In genomic region chr19:34590228-34590627, GRCh38 we compare ENCODE assay signal across 28 cellular contexts.
"Had no signal": no experiment of that assay in that cellular context is flagged by ENCODE, and none has a peak within 500 bp of the region (broad histone marks: within the 10 kb centered on the region; RNA-seq: fewer than 3 reads in every experiment).

No MANE protein-coding gene starts in this region.

- H3K4me1 ChIP-seq: testis, tibial artery, tibial nerve, transverse colon, uterus had no signal

- H3K4me1 Mint-ChIP-seq: stimulated activated memory B cell treated with anti-CD40 and anti-IgM and Interleukin-4, amounts not matched to agents 10 μg/mL and 1 μg/mL and 100 μg/mL, for 72 hours; stimulated activated naive B cell treated with anti-CD40 and anti-IgM and Interleukin-4, amounts not matched to agents 10 μg/mL and 1 μg/mL and 100 μg/mL, for 72 hours had no signal

- H3K36me3 Mint-ChIP-seq: stimulated activated effector memory CD8-positive, alpha-beta T cell treated with anti-CD3 and anti-CD28 coated beads, Interleukin-12 subunit alpha, Interleukin-12 subunit beta, amount 100 ng/mL, for 72 hours; type B pancreatic cell had no signal

- H3K36me3 ChIP-seq: stomach, suprapubic skin, thoracic aorta, thyroid gland, tibial artery, transverse colon, upper lobe of left lung, upper lobe of right lung, uterus, vagina had no signal

- H3K27ac Mint-ChIP-seq: stimulated activated effector memory CD8-positive, alpha-beta T cell treated with anti-CD3 and anti-CD28 coated beads, Interleukin-12 subunit alpha, Interleukin-12 subunit beta, amount 100 ng/mL, for 72 hours; stimulated activated memory B cell treated with anti-CD40 and anti-IgM and Interleukin-4, amounts not matched to agents 10 μg/mL and 1 μg/mL and 100 μg/mL, for 72 hours; stimulated activated naive B cell treated with anti-CD40 and anti-IgM and Interleukin-4, amounts not matched to agents 10 μg/mL and 1 μg/mL and 100 μg/mL, for 72 hours; stimulated activated naive CD8-positive, alpha-beta T cell treated with anti-CD3 and anti-CD28 coated beads, Interleukin-15, amount 100 ng/mL, for 72 hours; stimulated activated naive CD8-positive, alpha-beta T cell treated with anti-CD3 and anti-CD28 coated beads, Interleukin-15, Interleukin-2, amounts not matched to agents 100 ng/mL and 50 ng/mL, for 24 hours; type B pancreatic cell had no signal

- H3K4me3 ChIP-seq: stomach, suprapubic skin, testis, thoracic aorta, thyroid gland, tibial artery, tibial nerve, transverse colon, upper lobe of left lung, upper lobe of right lung, uterus, vagina had no signal

- DNase-seq: stimulated activated CD4-positive, alpha-beta T cell treated with anti-CD3 and anti-CD28 coated beads, Interleukin-2, amount 100 ng/mL, for 48 hours; stimulated activated CD4-positive, alpha-beta T cell treated with anti-CD3 and anti-CD28 coated beads, Interleukin-4, amount 100 ng/mL, for 1 hour; stimulated activated CD4-positive, alpha-beta T cell treated with anti-CD3 and anti-CD28 coated beads, Interleukin-4, amount 100 ng/mL, for 24 hours; stimulated activated CD4-positive, alpha-beta T cell treated with anti-CD3 and anti-CD28 coated beads, Interleukin-4, amount 100 ng/mL, for 4 hours; stimulated activated CD8-positive, alpha-beta memory T cell treated with anti-CD3 and anti-CD28 coated beads, Interleukin-4, amount 100 ng/mL, for 48 hours; stimulated activated naive B cell treated with anti-CD40 and anti-IgM and Interleukin-4, amounts not matched to agents 10 μg/mL and 1 μg/mL and 100 μg/mL, for 72 hours; stimulated activated naive CD4-positive, alpha-beta T cell; stimulated activated naive CD4-positive, alpha-beta T cell treated with Interleukin-2 at 50 U/mL for 16 hours; stimulated activated naive CD8-positive, alpha-beta T cell treated with anti-CD3 and anti-CD28 coated beads, Interleukin-15, amount 100 ng/mL, for 72 hours; stimulated activated naive CD8-positive, alpha-beta T cell treated with anti-CD3 and anti-CD28 coated beads, Interleukin-15, Interleukin-2, amounts not matched to agents 100 U/mL and 50 U/mL, for 24 hours; stomach; substantia nigra; testis; thyroid gland; tibial artery; transverse colon; trophoblast cell; upper lobe of left lung; upper lobe of right lung; uterus had no signal

- H3K9me3 ChIP-seq: testis, thyroid gland, upper lobe of left lung, upper lobe of right lung, vagina had no signal

- H3K27me3 Mint-ChIP-seq: type B pancreatic cell had no signal

- H3K27ac ChIP-seq: stomach, suprapubic skin, testis, thoracic aorta, thyroid gland, tibial artery, tibial nerve, transverse colon, upper lobe of left lung, upper lobe of right lung, uterus, vagina had no signal

- ATAC-seq: stimulated activated effector memory CD8-positive, alpha-beta T cell treated with anti-CD3 and anti-CD28 coated beads, Interleukin-12 subunit alpha, Interleukin-12 subunit beta, amount 100 ng/mL, for 72 hours; stimulated activated memory B cell treated with anti-CD40 and anti-IgM and Interleukin-4, amounts not matched to agents 10 μg/mL and 1 μg/mL and 100 μg/mL, for 72 hours; stimulated activated naive B cell treated with anti-CD40 and anti-IgM and Interleukin-4, amounts not matched to agents 10 μg/mL and 1 μg/mL and 100 μg/mL, for 72 hours; stimulated activated naive CD8-positive, alpha-beta T cell treated with anti-CD3 and anti-CD28 coated beads, Interleukin-15, amount 100 ng/mL, for 72 hours; stimulated activated naive CD8-positive, alpha-beta T cell treated with anti-CD3 and anti-CD28 coated beads, Interleukin-15, Interleukin-2, amounts not matched to agents 100 U/mL and 50 U/mL, for 24 hours had no signal

- H3K4me3 Mint-ChIP-seq: stimulated activated effector memory CD8-positive, alpha-beta T cell treated with anti-CD3 and anti-CD28 coated beads, Interleukin-12 subunit alpha, Interleukin-12 subunit beta, amount 100 ng/mL, for 72 hours; stimulated activated memory B cell treated with anti-CD40 and anti-IgM and Interleukin-4, amounts not matched to agents 10 μg/mL and 1 μg/mL and 100 μg/mL, for 72 hours; stimulated activated naive B cell treated with anti-CD40 and anti-IgM and Interleukin-4, amounts not matched to agents 10 μg/mL and 1 μg/mL and 100 μg/mL, for 72 hours; stimulated activated naive CD8-positive, alpha-beta T cell treated with anti-CD3 and anti-CD28 coated beads, Interleukin-15, amount 100 ng/mL, for 72 hours; stimulated activated naive CD8-positive, alpha-beta T cell treated with anti-CD3 and anti-CD28 coated beads, Interleukin-15, Interleukin-2, amounts not matched to agents 100 ng/mL and 50 ng/mL, for 24 hours; type B pancreatic cell had no signal
